In the genomic region with DNA sequence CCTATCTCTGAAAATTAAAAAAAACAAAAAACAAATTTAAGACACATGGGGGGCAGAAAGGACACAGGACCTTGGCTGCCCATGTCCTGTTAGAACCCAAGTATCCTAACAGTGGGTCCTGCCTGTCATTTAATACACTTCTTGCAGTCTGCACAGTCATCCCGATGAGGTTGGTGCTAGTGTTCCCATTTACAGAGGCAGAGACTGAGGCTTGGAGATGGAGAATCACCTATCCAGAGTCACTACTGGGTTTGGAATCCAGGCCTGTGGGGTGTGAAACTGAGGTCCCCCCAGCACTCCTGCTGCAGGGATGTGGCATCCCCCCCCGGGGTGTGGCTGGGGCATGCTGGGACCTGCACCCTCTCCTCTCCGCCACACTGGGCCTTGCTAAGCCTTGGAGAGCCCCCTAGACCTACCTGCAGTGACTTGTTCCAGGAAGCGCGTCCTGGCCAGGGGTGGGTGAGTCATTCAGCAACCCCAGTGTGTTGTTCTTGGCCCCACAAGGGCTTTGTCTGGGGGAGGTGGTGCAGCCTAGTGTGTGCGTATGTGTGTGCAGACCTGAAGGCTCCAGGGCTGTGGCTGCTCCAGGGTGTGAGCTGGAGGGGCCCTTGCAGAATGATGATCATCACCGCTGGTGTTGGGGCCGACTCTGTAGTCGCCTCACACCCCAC, we compare ENCODE assay signal across 10 cellular contexts. TPM values are rescaled to one million over a fixed set of nuclear protein-coding genes. Genes with fewer than 3 reads are reported as not detected.
DNase-seq lines count a peak whose midpoint lies in the region; ATAC-seq and TF ChIP-seq lines count a peak whose summit lies in the region.
"Had no signal": no experiment of that assay in that cellular context is flagged by ENCODE, and none has a peak within 500 bp of the region (broad histone marks: within the 10 kb centered on the region; RNA-seq: fewer than 3 reads in every experiment).

No MANE protein-coding gene starts in this region.

- no peaks in the 10 kb centered on the region for H3K27me3 Mint-ChIP-seq in activated B cell treated with CpG ODN at 0.5 μM for 24 hours
- no peaks in the 10 kb centered on the region for H3K27me3 Mint-ChIP-seq in type B pancreatic cell

- WGBS in thymus, result 92% methylated on average over 9 of the region's 9 CpGs

- H3K27me3 ChIP-seq in thymus (ENCODE audit: control insufficient read depth, insufficient read depth), result no peaks in the 10 kb centered on the region
- H3K27me3 ChIP-seq: BLaER1, cardiac muscle cell had no signal

- H3K27ac Mint-ChIP-seq in activated B cell treated with CpG ODN at 0.5 μM for 24 hours (peak overlapping the region; percentile 83), type B pancreatic cell (no peak overlapping the region)

- TF ChIP-seq CTCF in activated B cell treated with CpG ODN at 0.5 μM for 24 hours (IDR thresholded peaks at IDR 0.05) (no peak), fibroblast of the aortic adventitia (IDR thresholded peaks at IDR 0.05; ENCODE audit: insufficient read depth, low read length) (no peak), type B pancreatic cell (conservative IDR thresholded peaks at IDR 0.05) (no peak)

- H3K36me3 Mint-ChIP-seq in activated B cell treated with CpG ODN at 0.5 μM for 24 hours (ENCODE audit: low read depth), result peaks cover 67% of the 10 kb centered on the region
- no peaks in the 10 kb centered on the region for H3K36me3 Mint-ChIP-seq in type B pancreatic cell

- no peak overlapping the region for H3K4me3 Mint-ChIP-seq in activated B cell treated with CpG ODN at 0.5 μM for 24 hours
- no peak overlapping the region for H3K4me3 Mint-ChIP-seq in type B pancreatic cell

- CTCF ChIA-PET in activated B cell treated with CpG ODN at 0.5 μM for 24 hours (lab: Charles Lee), result interaction anchor here (0.7 to 1.3 kb wide), 4 partner anchors 23 to 50 kb away, joined by 3 to 5 read pairs (median 4); partner anchors contain the start of gene BCAS4

- peak overlapping the region; percentile 62 for H3K27ac ChIP-seq in thymus (ENCODE audit: low read depth)
- H3K27ac ChIP-seq: BLaER1, cardiac muscle cell had no signal

- peak; percentile 86 to 96 for ATAC-seq in activated CD4-positive, CD25-positive, alpha-beta regulatory T cell treated with anti-CD3 and anti-CD28 coated beads, Interleukin-2, amount 50 U/mL, for 24 hours
- peak; percentile 79 for ATAC-seq in HG02943 (IDR thresholded peaks at IDR 0.05; ENCODE audit: low read depth, unreplicated experiment)
- peak; percentile 91 for ATAC-seq in activated B cell treated with CpG ODN at 0.5 μM for 24 hours (ENCODE audit: low read depth)

- peaks cover 47% of the 10 kb centered on the region for H3K4me1 Mint-ChIP-seq in activated B cell treated with CpG ODN at 0.5 μM for 24 hours
- H3K4me1 Mint-ChIP-seq in type B pancreatic cell (ENCODE audit: unreplicated experiment), result peaks cover 22% of the 10 kb centered on the region

- no peaks in the 10 kb centered on the region for H3K36me3 ChIP-seq in thymus (ENCODE audit: control insufficient read depth, insufficient read depth)
- H3K36me3 ChIP-seq: cardiac muscle cell had no signal

- H3K4me1 ChIP-seq in thymus (ENCODE audit: control insufficient read depth, insufficient read depth, low read length), result no peaks in the 10 kb centered on the region

- intact Hi-C loops in activated B cell treated with CpG ODN at 0.5 μM for 24 hours (cut with micrococcal nuclease), result loop anchor here (1.0 to 2.0 kb wide), 3 partner anchors 14 to 50 kb away; no protein-coding TSS in a partner anchor

- H3K4me3 ChIP-seq in fibroblast of the aortic adventitia (ENCODE audit: low read depth, low read length) (no peak overlapping the region), thymus (ENCODE audit: low read length) (no peak overlapping the region)
- H3K4me3 ChIP-seq: BLaER1, cardiac muscle cell had no signal

- POLR2A ChIA-PET in activated B cell treated with CpG ODN at 0.5 μM for 24 hours (lab: Charles Lee), result interaction anchor here (1.0 to 1.3 kb wide), 5 partner anchors 23 to 85 kb away, joined by 3 to 9 read pairs (median 4); partner anchors contain the start of gene BCAS4

- no peak for DNase-seq in activated CD4-positive, CD25-positive, alpha-beta regulatory T cell treated with anti-CD3 and anti-CD28 coated beads, Interleukin-2, amount 50 U/mL, for 72 hours
- DNase-seq in activated B cell treated with CpG ODN at 0.5 μM for 24 hours (peak; percentile 28), fibroblast of the aortic adventitia (ENCODE audit: low read depth) (peak; percentile 80), type B pancreatic cell (ENCODE audit: extremely low spot score, unreplicated experiment) (no peak), NCI-H1694 treated with DMSO at 0.1 percent for 48 hours (lab: John Stamatoyannopoulos, UW) (no peak)

- H3K9me3 Mint-ChIP-seq in activated B cell treated with CpG ODN at 0.5 μM for 24 hours, result no peaks in the 10 kb centered on the region
- H3K9me3 Mint-ChIP-seq in type B pancreatic cell, result no peaks in the 10 kb centered on the region

- no peaks in the 10 kb centered on the region for H3K9me3 ChIP-seq in thymus (ENCODE audit: control insufficient read depth)
- H3K9me3 ChIP-seq: BLaER1 had no signal

RNA-seq across cellular contexts. Expression of gene BCAS4, which starts 49.7 kb away (rescaled TPM):
- total RNA-seq in activated B cell treated with CpG ODN at 0.5 μM for 24 hours (43.2 and 46.7 TPM in 2 replicates), fibroblast of the aortic adventitia (ENCODE audit: low replicate concordance) (1.5 and 2.7 TPM in 2 replicates), type B pancreatic cell (ENCODE audit: low replicate concordance) (6.3 and 9.3 TPM in 2 replicates)
- 14.5 TPM for polyA plus RNA-seq in thymus

Comparison
In these comparisons a context has a peak if more than half of its experiments do, and no peak if none do; other contexts are left out.
1. DNase-seq: peak in activated B cell treated with CpG ODN at 0.5 μM for 24 hours (single experiment) and fibroblast of the aortic adventitia (single experiment); none in activated CD4-positive, CD25-positive, alpha-beta regulatory T cell treated with anti-CD3 and anti-CD28 coated beads, Interleukin-2, amount 50 U/mL, for 72 hours (single experiment), type B pancreatic cell (single experiment) and NCI-H1694 treated with DMSO at 0.1 percent for 48 hours (single experiment).
2. Peak in every context shown above with its lines, with median percentiles within 50 percentile points of each other: ATAC-seq.